Comparison of ENCODE assay signal across 18 cellular contexts in genomic region chrX:38614485-38614884, GRCh38. TPM values are rescaled to one million over a fixed set of nuclear protein-coding genes. Genes with fewer than 3 reads are reported as not detected.
DNase-seq lines count a peak whose midpoint lies in the region; ATAC-seq and TF ChIP-seq lines count a peak whose summit lies in the region.
"Had no signal": no experiment of that assay in that cellular context is flagged by ENCODE, and none has a peak within 500 bp of the region (broad histone marks: within the 10 kb centered on the region; RNA-seq: fewer than 3 reads in every experiment).

No MANE protein-coding gene starts in this region.

- H3K27ac ChIP-seq in SJCRH30 (no peak overlapping the region), gastrocnemius medialis (peak overlapping the region; percentile 81 to 90 (median 88))

- peak overlapping the region; percentile 100 for H3K9ac ChIP-seq in Loucy (ENCODE audit: low read depth, low read length, poor library complexity, severe bottlenecking)

- ATAC-seq in gastrocnemius medialis: no peak

- no peaks in the 10 kb centered on the region for H3F3A ChIP-seq in Loucy (ENCODE audit: low read depth)

- peaks cover 100% of the 10 kb centered on the region for H3K79me2 ChIP-seq in Loucy (ENCODE audit: insufficient read depth, low read length)

- H3K4me1 ChIP-seq in Loucy (ENCODE audit: insufficient read depth, low read length, poor library complexity, severe bottlenecking) (peaks cover 62% of the 10 kb centered on the region), SJCRH30 (no peaks in the 10 kb centered on the region), gastrocnemius medialis (peaks cover 7 to 39% of the 10 kb centered on the region in 2 donors)
- H3K4me1 ChIP-seq: HAP-1 had no signal

- H3K9me2 ChIP-seq in Loucy (replicated peaks; ENCODE audit: low read depth, low read length): no peaks in the 10 kb centered on the region

- no peaks in the 10 kb centered on the region for H3K36me3 Mint-ChIP-seq in activated CD4-positive, alpha-beta memory T cell treated with anti-CD3 and anti-CD28 coated beads, Interleukin-2, amount 10 ng/mL, durations not matched to agents 7 days and 5 days (ENCODE audit: low read depth)
- H3K36me3 Mint-ChIP-seq: CD4-positive, alpha-beta memory T cell had no signal

- peaks cover 2% of the 10 kb centered on the region for H3K27me3 Mint-ChIP-seq in activated CD4-positive, alpha-beta memory T cell treated with anti-CD3 and anti-CD28 coated beads, Interleukin-2, amount 10 ng/mL, durations not matched to agents 7 days and 5 days

- peak overlapping the region; percentile 85 for H3K4me2 ChIP-seq in Loucy (ENCODE audit: low read depth, low read length, poor library complexity, severe bottlenecking)

- DNase-seq in SJCRH30: peak; percentile 1 to 6
- DNase-seq in gastrocnemius medialis: no peak
- no peak for DNase-seq in activated CD8-positive, alpha-beta memory T cell treated with anti-CD3 and anti-CD28 coated beads, Interleukin-2, amount 50 U/mL, for 48 hours
- no peak for DNase-seq in middle frontal gyrus (ENCODE audit: extremely low spot score, low spot score)
- DNase-seq in activated CD4-positive, alpha-beta memory T cell treated with anti-CD3 and anti-CD28 coated beads, Interleukin-2, amount 10 ng/mL, durations not matched to agents 7 days and 5 days: no peak
- DNase-seq: C1 segment of cervical spinal cord; Calu3; CD4-positive, alpha-beta memory T cell; COR-L47; DMS53; DMS79 treated with DMSO at 0.1 percent for 48 hours; GF-D8; GOT3; HFFc6 had no signal

- H3K9me3 Mint-ChIP-seq in activated CD4-positive, alpha-beta memory T cell treated with anti-CD3 and anti-CD28 coated beads, Interleukin-2, amount 10 ng/mL, durations not matched to agents 7 days and 5 days: no peaks in the 10 kb centered on the region
- H3K9me3 Mint-ChIP-seq: CD4-positive, alpha-beta memory T cell; HFFc6 had no signal

- H3K36me3 ChIP-seq in Loucy (ENCODE audit: insufficient read depth, low read length) (peaks cover 42% of the 10 kb centered on the region), SJCRH30 (no peaks in the 10 kb centered on the region), gastrocnemius medialis (no peaks in the 10 kb centered on the region)
- H3K36me3 ChIP-seq: HAP-1 had no signal

- TF ChIP-seq CTCF in Loucy (conservative IDR thresholded peaks at IDR 0.05; ENCODE audit: low read length) (no peak), gastrocnemius medialis (IDR thresholded peaks at IDR 0.05 in 4 of 5, conservative IDR thresholded peaks at IDR 0.05 in 1 of 5) (no peak)

- POLR2A ChIA-PET in activated CD4-positive, alpha-beta memory T cell treated with anti-CD3 and anti-CD28 coated beads, Interleukin-2, amount 10 ng/mL, durations not matched to agents 7 days and 5 days (lab: Charles Lee): no interaction called here

- H2AFZ ChIP-seq in Loucy (ENCODE audit: low read length): no peak overlapping the region

- H3K4me1 Mint-ChIP-seq in activated CD4-positive, alpha-beta memory T cell treated with anti-CD3 and anti-CD28 coated beads, Interleukin-2, amount 10 ng/mL, durations not matched to agents 7 days and 5 days: no peaks in the 10 kb centered on the region
- H3K4me1 Mint-ChIP-seq: CD4-positive, alpha-beta memory T cell had no signal

- peaks cover 19% of the 10 kb centered on the region for H3K27me3 ChIP-seq in Loucy (ENCODE audit: insufficient read depth, low read length, poor library complexity, severe bottlenecking)
- no peaks in the 10 kb centered on the region for H3K27me3 ChIP-seq in SJCRH30
- H3K27me3 ChIP-seq in gastrocnemius medialis: no peaks in the 10 kb centered on the region

- CTCF ChIA-PET in activated CD4-positive, alpha-beta memory T cell treated with anti-CD3 and anti-CD28 coated beads, Interleukin-2, amount 10 ng/mL, durations not matched to agents 7 days and 5 days (lab: Charles Lee): no interaction called here

- H3K27ac Mint-ChIP-seq in activated CD4-positive, alpha-beta memory T cell treated with anti-CD3 and anti-CD28 coated beads, Interleukin-2, amount 10 ng/mL, durations not matched to agents 7 days and 5 days: no peak overlapping the region
- H3K27ac Mint-ChIP-seq: CD4-positive, alpha-beta memory T cell; HFFc6 had no signal

- no peak for TF ChIP-seq POLR2A in gastrocnemius medialis (IDR thresholded peaks at IDR 0.05)

- peak overlapping the region; percentile 92 for H3K4me3 ChIP-seq in Loucy (ENCODE audit: low read length, poor library complexity, severe bottlenecking)
- H3K4me3 ChIP-seq in SJCRH30: no peak overlapping the region
- peak overlapping the region in 3 of 4 donors; percentile 27 to 45 (median 43) for H3K4me3 ChIP-seq in gastrocnemius medialis
- H3K4me3 ChIP-seq: HAP-1 had no signal

- in situ Hi-C loops in gastrocnemius medialis (cut with MboI; ENCODE audit: low sequenced_read_pairs in 4 of 4): no loop called here

- H3K4me3 Mint-ChIP-seq in activated CD4-positive, alpha-beta memory T cell treated with anti-CD3 and anti-CD28 coated beads, Interleukin-2, amount 10 ng/mL, durations not matched to agents 7 days and 5 days: no peak overlapping the region
- H3K4me3 Mint-ChIP-seq: CD4-positive, alpha-beta memory T cell; HFFc6 had no signal

- no peaks in the 10 kb centered on the region for H4K20me1 ChIP-seq in Loucy (ENCODE audit: insufficient read depth, low read length, poor library complexity, severe bottlenecking)

- intact Hi-C loops in gastrocnemius medialis (cut with DNase I; ENCODE audit: low total_unique reads): loop anchor here (5.0 kb wide), 2 partner anchors 38 to 52 kb away; partner anchors contain the start of gene TSPAN7

- H3K9me3 ChIP-seq in Loucy (ENCODE audit: insufficient read depth, low read depth, low read length) (no peaks in the 10 kb centered on the region), SJCRH30 (replicated peaks) (no peaks in the 10 kb centered on the region), gastrocnemius medialis (no peaks in the 10 kb centered on the region)
- H3K9me3 ChIP-seq: HAP-1 had no signal

RNA-seq across cellular contexts. Expression of gene TSPAN7, which starts 53.1 kb away (rescaled TPM):
- 1.6 and 2.0 TPM in 2 replicates for total RNA-seq in SJCRH30 (2014; rRNA removed; shearing (Covaris generic))
- 100 to 1,000 TPM in 2 of 4 donors, 10 to 100 TPM in 2; 38.1 to 288 (median 130) TPM for total RNA-seq in gastrocnemius medialis
- total RNA-seq in activated CD4-positive, alpha-beta memory T cell treated with anti-CD3 and anti-CD28 coated beads, Interleukin-2, amount 10 ng/mL, durations not matched to agents 7 days and 5 days: under 1 TPM; 0.23 to 0.28 TPM
- total RNA-seq: A172, G401, HFFc6 had no signal

Comparison
In these comparisons a context has a peak if more than half of its experiments do, and no peak if none do; other contexts are left out.
1. DNase-seq: peak in SJCRH30 (2 of 2); none in gastrocnemius medialis (0 of 2), activated CD8-positive, alpha-beta memory T cell treated with anti-CD3 and anti-CD28 coated beads, Interleukin-2, amount 50 U/mL, for 48 hours (single experiment), middle frontal gyrus (single experiment) and activated CD4-positive, alpha-beta memory T cell treated with anti-CD3 and anti-CD28 coated beads, Interleukin-2, amount 10 ng/mL, durations not matched to agents 7 days and 5 days (single experiment).
2. RNA of gene TSPAN7, which starts 53.1 kb away (total RNA-seq): 38.1 to 288 TPM in gastrocnemius medialis; 1.6 to 2.0 TPM in SJCRH30 and 0.23 to 0.28 TPM in activated CD4-positive, alpha-beta memory T cell treated with anti-CD3 and anti-CD28 coated beads, Interleukin-2, amount 10 ng/mL, durations not matched to agents 7 days and 5 days; every median in the first group is over 10 times any median in the second.